10 cellular contexts compared by ENCODE assay signal in genomic region chr5:55577353-55578060, GRCh38. TPM values are rescaled to one million over a fixed set of nuclear protein-coding genes. Genes with fewer than 3 reads are reported as not detected.
DNase-seq lines count a peak whose midpoint lies in the region; ATAC-seq and TF ChIP-seq lines count a peak whose summit lies in the region.
"Had no signal": no experiment of that assay in that cellular context is flagged by ENCODE, and none has a peak within 500 bp of the region (broad histone marks: within the 10 kb centered on the region; RNA-seq: fewer than 3 reads in every experiment).

No MANE protein-coding gene starts in this region.

- no peak overlapping the region for H3K27ac Mint-ChIP-seq in CD8-positive, alpha-beta T cell

- no peaks in the 10 kb centered on the region for H3K27me3 ChIP-seq in stomach
- no peaks in the 10 kb centered on the region for H3K27me3 ChIP-seq in CD8-positive, alpha-beta T cell (ENCODE audit: insufficient read depth, low read length)

- intact Hi-C loops in stomach (cut with DNase I; ENCODE audit: low total_unique reads) = no loop called here
- intact Hi-C loops in CD8-positive, alpha-beta T cell (cut with DNase I, micrococcal nuclease) = no loop called here

- H3K27me3 Mint-ChIP-seq in CD8-positive, alpha-beta T cell (ENCODE audit: low read depth) = peaks cover 8% of the 10 kb centered on the region

- peak; percentile 31 for DNase-seq in NCI-H1105 (lab: John Stamatoyannopoulos, UW)
- peak; percentile 51 to 87 for DNase-seq in cardiac fibroblast (ENCODE audit: low read depth in 2 of 2)
- peak; percentile 84 for DNase-seq in islet precursor cell
- no peak for DNase-seq in stomach
- DNase-seq in CD8-positive, alpha-beta T cell = no peak
- no peak for DNase-seq in activated naive CD4-positive, alpha-beta T cell treated with Interleukin-2 at 50 U/mL for 16 hours
- no peak for DNase-seq in GM19240 (ENCODE audit: insufficient read length, low spot score)
- DNase-seq: EL had no signal

- no peak for TF ChIP-seq POLR2A in stomach (IDR thresholded peaks at IDR 0.05)

- H3K4me3 ChIP-seq in cardiac fibroblast (replicated peaks in 1 of 2; ENCODE audit: low read depth in 2 of 2, low read length in 2 of 2) (no peak overlapping the region), stomach (no peak overlapping the region)
- no peak overlapping the region for H3K4me3 ChIP-seq in CD8-positive, alpha-beta T cell (ENCODE audit: low read depth, low read length)

- no peak overlapping the region for H3K4me3 Mint-ChIP-seq in CD8-positive, alpha-beta T cell
- H3K4me3 Mint-ChIP-seq: neural crest cell had no signal

- TF ChIP-seq CTCF in cardiac fibroblast (IDR thresholded peaks at IDR 0.05; ENCODE audit: low read depth, low read length) (no peak), stomach (IDR thresholded peaks at IDR 0.05) (no peak)
- TF ChIP-seq CTCF in CD8-positive, alpha-beta T cell (IDR thresholded peaks at IDR 0.05) = no peak

- H3K4me1 ChIP-seq in stomach = peaks cover 12 to 44% (median 24%) of the 10 kb centered on the region in 4 donors
- peaks cover 3% of the 10 kb centered on the region for H3K4me1 ChIP-seq in CD8-positive, alpha-beta T cell (ENCODE audit: insufficient read depth, low read length)

- H3K9me3 Mint-ChIP-seq in CD8-positive, alpha-beta T cell = no peaks in the 10 kb centered on the region
- H3K9me3 Mint-ChIP-seq: neural crest cell had no signal

- H3K36me3 ChIP-seq in stomach = no peaks in the 10 kb centered on the region
- H3K36me3 ChIP-seq in CD8-positive, alpha-beta T cell (ENCODE audit: insufficient read depth, low read length) = no peaks in the 10 kb centered on the region

- peaks cover 8% of the 10 kb centered on the region for H3K4me1 Mint-ChIP-seq in CD8-positive, alpha-beta T cell (ENCODE audit: low read depth)

- no peaks in the 10 kb centered on the region for H3K36me3 Mint-ChIP-seq in CD8-positive, alpha-beta T cell

- no peak for TF ChIP-seq EP300 in stomach (IDR thresholded peaks at IDR 0.05)

- POLR2A ChIA-PET in CD8-positive, alpha-beta T cell (lab: Charles Lee) = no interaction called here

- 35 to 55% (median 41%) methylated on average over 6 of the region's 6 CpGs for WGBS in stomach, 5 donors

- CTCF ChIA-PET in CD8-positive, alpha-beta T cell (lab: Charles Lee) = no interaction called here

- H3K27ac ChIP-seq in stomach = peak overlapping the region in 4 of 5 donors; percentile 9 to 75 (median 56)
- no peak overlapping the region for H3K27ac ChIP-seq in CD8-positive, alpha-beta T cell (ENCODE audit: low read depth, low read length)

- H3K9me3 ChIP-seq in stomach = no peaks in the 10 kb centered on the region
- H3K9me3 ChIP-seq in CD8-positive, alpha-beta T cell (ENCODE audit: low read length) = no peaks in the 10 kb centered on the region

- ATAC-seq in HG02623 (IDR thresholded peaks at IDR 0.05; ENCODE audit: unreplicated experiment) = no peak
- no peak for ATAC-seq in CD8-positive, alpha-beta T cell

RNA-seq across cellular contexts. Expression of gene PLPP1, which starts 42.7 kb away (rescaled TPM):
- total RNA-seq in stomach = 100 to 1,000 TPM in 3 of 5 donors, 10 to 100 TPM in 2; 63.6 to 592 (median 175) TPM
- 10 to 100 TPM; 29.5 to 48.7 (median 32.4) TPM for polyA plus RNA-seq in stomach
- 1 to 10 TPM; 5.8 to 5.9 TPM for total RNA-seq in CD8-positive, alpha-beta T cell

Comparison
In these comparisons a context has a peak if more than half of its experiments do, and no peak if none do; other contexts are left out.
1. DNase-seq: peak in NCI-H1105 (single experiment), cardiac fibroblast (2 of 2) and islet precursor cell (single experiment); none in stomach (single experiment), CD8-positive, alpha-beta T cell (0 of 7), activated naive CD4-positive, alpha-beta T cell treated with Interleukin-2 at 50 U/mL for 16 hours (single experiment) and GM19240 (single experiment).
2. RNA of gene PLPP1, which starts 42.7 kb away (total RNA-seq): 63.6 to 592 TPM in stomach; 5.8 to 5.9 TPM in CD8-positive, alpha-beta T cell; every median in the first group is over 4 times any median in the second.